ENCODE assay signal across 19 cellular contexts in the genomic region with DNA sequence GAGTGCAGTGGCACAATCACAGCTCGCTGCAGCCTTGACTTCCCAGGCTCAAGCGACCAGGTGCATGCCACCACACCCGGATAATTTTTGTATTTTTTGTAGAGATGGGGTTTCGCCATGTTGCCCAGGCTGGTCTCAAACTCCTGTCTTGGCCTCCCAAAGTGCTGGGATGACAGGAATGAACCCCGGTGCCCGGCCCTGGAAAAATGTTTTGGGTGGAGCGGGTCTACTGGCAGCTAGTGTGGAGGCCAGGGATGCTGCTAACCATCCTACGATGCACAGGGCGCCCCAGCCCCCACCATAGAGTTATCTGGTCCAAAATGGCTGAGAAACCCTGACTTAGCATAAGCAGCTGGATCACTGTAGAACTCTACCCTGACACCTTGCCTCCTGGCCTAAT. TPM values are rescaled to one million over a fixed set of nuclear protein-coding genes. Genes with fewer than 3 reads are reported as not detected.
DNase-seq lines count a peak whose midpoint lies in the region; ATAC-seq and TF ChIP-seq lines count a peak whose summit lies in the region.
"Had no signal": no experiment of that assay in that cellular context is flagged by ENCODE, and none has a peak within 500 bp of the region (broad histone marks: within the 10 kb centered on the region; RNA-seq: fewer than 3 reads in every experiment).

No MANE protein-coding gene starts in this region.

- peak overlapping the region; percentile 82 for H2AFZ ChIP-seq in IMR-90 (replicated peaks; ENCODE audit: low read length, poor library complexity)

- no peak overlapping the region for H3K56ac ChIP-seq in IMR-90 (ENCODE audit: extremely low read depth, insufficient read depth, low read length)

- no peak overlapping the region for H3K4me3 Mint-ChIP-seq in glutamatergic neuron (ENCODE audit: unreplicated experiment)
- no peak overlapping the region for H3K4me3 Mint-ChIP-seq in stimulated activated effector memory CD8-positive, alpha-beta T cell treated with anti-CD3 and anti-CD28 coated beads, Interleukin-12 subunit alpha, Interleukin-12 subunit beta, amount 100 ng/mL, for 72 hours
- H3K4me3 Mint-ChIP-seq: B cell; CD4-positive, CD25-positive, alpha-beta regulatory T cell had no signal

- TF ChIP-seq POLR2A in IMR-90 (IDR thresholded peaks at IDR 0.05; ENCODE audit: low read depth, low read length): no peak
- no peak for TF ChIP-seq POLR2A in spleen (IDR thresholded peaks at IDR 0.05)

- H2BK15ac ChIP-seq in IMR-90 (ENCODE audit: low read depth, low read length): no peak overlapping the region

- H3K4me2 ChIP-seq in BLaER1: peak overlapping the region; percentile 85
- no peak overlapping the region for H3K4me2 ChIP-seq in IMR-90 (ENCODE audit: low read depth, low read length)
- H3K4me2 ChIP-seq: KMS-11 had no signal

- H3K27me3 Mint-ChIP-seq in glutamatergic neuron (ENCODE audit: unreplicated experiment): peaks cover 13% of the 10 kb centered on the region
- H3K27me3 Mint-ChIP-seq: B cell; CD4-positive, CD25-positive, alpha-beta regulatory T cell had no signal

- peak overlapping the region; percentile 84; the same call in 1 of the 2 replicates for H3K23ac ChIP-seq in IMR-90 (ENCODE audit: low read depth, low read length)

- no peak for TF ChIP-seq RAD21 in IMR-90 (IDR thresholded peaks at IDR 0.05; ENCODE audit: low read length)

- H3K79me1 ChIP-seq in IMR-90 (ENCODE audit: low read depth in 1 of 2, low read length in 2 of 2): peaks cover 18 to 51% of the 10 kb centered on the region in 2 experiments

- H4K8ac ChIP-seq in IMR-90 (ENCODE audit: low read depth in 2 of 2, low read length in 2 of 2): 0 out of 4 replicates have a peak overlapping the region, but pooled peaks of 1 of the 2 experiments have one; percentile 84

- WGBS in IMR-90 (ENCODE audit: extremely low coverage in 2 of 2, insufficient read length in 1 of 2), 2 experiments: no CpG with 5 or more reads among the region's 9 CpGs
- WGBS in spleen, 5 donors: 92 to 96% (median 94%) methylated on average over 9 of the region's 9 CpGs

- peaks cover 47% of the 10 kb centered on the region for H3K4me1 ChIP-seq in BLaER1
- H3K4me1 ChIP-seq in IMR-90 (ENCODE audit: control insufficient read depth, insufficient read depth, low read length): peaks cover 10% of the 10 kb centered on the region
- H3K4me1 ChIP-seq in spleen: no peaks in the 10 kb centered on the region

- H3K27me3 ChIP-seq in BLaER1 (no peaks in the 10 kb centered on the region), IMR-90 (ENCODE audit: control insufficient read depth, insufficient read depth, low read length) (no peaks in the 10 kb centered on the region), spleen (replicated peaks in 1 of 7) (no peaks in the 10 kb centered on the region)

- POLR2A ChIA-PET in IMR-90 (lab: Charles Lee; ENCODE audit: unreplicated experiment): no interaction called here

- peak overlapping the region; percentile 50 for H3K27ac ChIP-seq in BLaER1
- no peak overlapping the region for H3K27ac ChIP-seq in IMR-90 (ENCODE audit: insufficient read depth, low read length)
- H3K27ac ChIP-seq in spleen: no peak overlapping the region
- H3K27ac ChIP-seq: KMS-11, RWPE1 had no signal

- no peak for ATAC-seq in IMR-90 (ENCODE audit: low read depth)
- ATAC-seq in stimulated activated effector memory CD8-positive, alpha-beta T cell treated with anti-CD3 and anti-CD28 coated beads, Interleukin-12 subunit alpha, Interleukin-12 subunit beta, amount 100 ng/mL, for 72 hours: no peak

- intact Hi-C loops in IMR-90 (cut with micrococcal nuclease) (no loop called here), spleen (cut with DNase I; ENCODE audit: low total_unique reads) (no loop called here)

- dilution Hi-C loops in IMR-90 (cut with HindIII; ENCODE audit: low sequenced_read_pairs, unreplicated experiment): no loop called here

- H3K9me1 ChIP-seq in IMR-90 (ENCODE audit: insufficient read depth, low read length): peaks cover 37% of the 10 kb centered on the region

- 0 out of 2 replicates have a peak overlapping the region, but pooled peaks have one; percentile 89 for H3K14ac ChIP-seq in IMR-90 (replicated peaks; ENCODE audit: low read depth, low read length)

- H3K9ac ChIP-seq in BLaER1 (peak overlapping the region; percentile 51; the same call in 1 of the 2 replicates), IMR-90 (ENCODE audit: low read depth, low read length) (no peak overlapping the region)
- H3K9ac ChIP-seq: KMS-11 had no signal

- H2BK5ac ChIP-seq in IMR-90 (ENCODE audit: low read depth, low read length, poor library complexity, severe bottlenecking): peak overlapping the region; percentile 74

- H4K5ac ChIP-seq in IMR-90 (ENCODE audit: low read depth, low read length): no peak overlapping the region

- no TSS peak for BruUV-seq in IMR-90 (replicated peaks; lab: Mats Ljungman, UMichigan)

- peak overlapping the region; percentile 97 for H2AK5ac ChIP-seq in IMR-90 (ENCODE audit: low read depth, low read length)

- H2AK9ac ChIP-seq in IMR-90 (replicated peaks; ENCODE audit: low read depth, low read length, poor library complexity): no peak overlapping the region

- H2BK20ac ChIP-seq in IMR-90 (ENCODE audit: low read depth, low read length): peak overlapping the region; percentile 69; the same call in 1 of the 2 replicates

- peak overlapping the region; percentile 36; the same call in 1 of the 2 replicates for H3K4me3 ChIP-seq in BLaER1
- H3K4me3 ChIP-seq in IMR-90 (ENCODE audit: insufficient read depth, low read depth, low read length): no peak overlapping the region
- H3K4me3 ChIP-seq in spleen: no peak overlapping the region

- H3K9me3 ChIP-seq in BLaER1 (peaks cover 16% of the 10 kb centered on the region), IMR-90 (ENCODE audit: control insufficient read depth, insufficient read depth, low read length) (peaks cover 3% of the 10 kb centered on the region; the same call in 1 of the 2 replicates), spleen (peaks cover 0 to 13% (median 5%) of the 10 kb centered on the region in 8 donors)

- H3K18ac ChIP-seq in IMR-90 (ENCODE audit: low read depth, low read length): no peak overlapping the region

- peaks cover 7% of the 10 kb centered on the region for H3K36me3 Mint-ChIP-seq in glutamatergic neuron (ENCODE audit: unreplicated experiment)
- H3K36me3 Mint-ChIP-seq in stimulated activated effector memory CD8-positive, alpha-beta T cell treated with anti-CD3 and anti-CD28 coated beads, Interleukin-12 subunit alpha, Interleukin-12 subunit beta, amount 100 ng/mL, for 72 hours: peaks cover 24% of the 10 kb centered on the region

- H3K4ac ChIP-seq in IMR-90 (ENCODE audit: low read depth, low read length): peak overlapping the region; percentile 84; the same call in 1 of the 2 replicates

- CTCF ChIA-PET in IMR-90 (lab: Yijun Ruan, JAX): no interaction called here

- DNase-seq in IMR-90 (no peak), glutamatergic neuron (no peak), spleen (peak; percentile 32), amniotic stem cell (lab: John Stamatoyannopoulos, UW) (no peak), DMS79 treated with DMSO at 0.1 percent for 48 hours (lab: John Stamatoyannopoulos, UW) (no peak)
- DNase-seq in stimulated activated effector memory CD8-positive, alpha-beta T cell treated with anti-CD3 and anti-CD28 coated beads, Interleukin-12 subunit alpha, Interleukin-12 subunit beta, amount 100 ng/mL, for 72 hours (ENCODE audit: low spot score in 2 of 2): no peak
- DNase-seq: CD4-positive, CD25-positive, alpha-beta regulatory T cell; NCI-H1092 treated with DMSO at 0.1 percent for 48 hours; NCI-H1436 treated with DMSO at 0.1 percent for 48 hours; NCI-H2029; NCI-H2227 treated with DMSO at 0.1 percent for 48 hours; NCI-H510A; NCI-H748 treated with DMSO at 0.1 percent for 48 hours; SHP77 treated with DMSO at 0.1 percent for 48 hours had no signal

- H3K9me3 Mint-ChIP-seq in glutamatergic neuron (ENCODE audit: unreplicated experiment): peaks cover 24% of the 10 kb centered on the region
- no peaks in the 10 kb centered on the region for H3K9me3 Mint-ChIP-seq in stimulated activated effector memory CD8-positive, alpha-beta T cell treated with anti-CD3 and anti-CD28 coated beads, Interleukin-12 subunit alpha, Interleukin-12 subunit beta, amount 100 ng/mL, for 72 hours
- H3K9me3 Mint-ChIP-seq: HFFc6 had no signal

- TF ChIP-seq CTCF in IMR-90 (conservative IDR thresholded peaks at IDR 0.05; ENCODE audit: low read depth, low read length) (no peak), glutamatergic neuron (IDR thresholded peaks at IDR 0.05; ENCODE audit: partially characterized antibody, unreplicated experiment) (no peak), spleen (IDR thresholded peaks at IDR 0.05 in 8 of 11, conservative IDR thresholded peaks at IDR 0.05 in 3 of 11) (no peak)

- peaks cover 26% of the 10 kb centered on the region for H4K20me1 ChIP-seq in BLaER1
- peaks cover 21% of the 10 kb centered on the region; the same call in 1 of the 2 replicates for H4K20me1 ChIP-seq in IMR-90 (ENCODE audit: insufficient read depth, low read length)

- 0 out of 2 replicates have a peak overlapping the region, but pooled peaks have one; percentile 66 for H2BK120ac ChIP-seq in IMR-90 (ENCODE audit: low read depth, low read length)

- H3K36me3 ChIP-seq in BLaER1 (peaks cover 96% of the 10 kb centered on the region), IMR-90 (ENCODE audit: control insufficient read depth, insufficient read depth, low read length) (peaks cover 60% of the 10 kb centered on the region), spleen (peaks cover 0 to 100% (median 65%) of the 10 kb centered on the region in 6 donors)

- H3K4me1 Mint-ChIP-seq in glutamatergic neuron (ENCODE audit: low read depth, unreplicated experiment): peaks cover 37% of the 10 kb centered on the region
- H3K4me1 Mint-ChIP-seq in stimulated activated effector memory CD8-positive, alpha-beta T cell treated with anti-CD3 and anti-CD28 coated beads, Interleukin-12 subunit alpha, Interleukin-12 subunit beta, amount 100 ng/mL, for 72 hours: peaks cover 5% of the 10 kb centered on the region
- H3K4me1 Mint-ChIP-seq: B cell; CD4-positive, CD25-positive, alpha-beta regulatory T cell had no signal

- peak overlapping the region; percentile 95 for H3K27ac Mint-ChIP-seq in glutamatergic neuron (ENCODE audit: unreplicated experiment)
- no peak overlapping the region for H3K27ac Mint-ChIP-seq in stimulated activated effector memory CD8-positive, alpha-beta T cell treated with anti-CD3 and anti-CD28 coated beads, Interleukin-12 subunit alpha, Interleukin-12 subunit beta, amount 100 ng/mL, for 72 hours
- H3K27ac Mint-ChIP-seq: B cell; CD4-positive, CD25-positive, alpha-beta regulatory T cell had no signal

- in situ Hi-C loops in IMR-90 (cut with MboI; ENCODE audit: low sequenced_read_pairs): no loop called here

- H4K91ac ChIP-seq in IMR-90 (ENCODE audit: insufficient read depth, low read depth, low read length): peak overlapping the region; percentile 35; the same call in 1 of the 2 replicates

TF ChIP-seq in IMR-90, 13 proteins besides CTCF, POLR2A, EP300 and RAD21 (continues in another document):
- TF ChIP-seq CHD1 (IDR thresholded peaks at IDR 0.05; ENCODE audit: low read depth, low read length): no peak

RNA-seq across cellular contexts. Expression of gene NIPA2, which starts 35.4 kb away (rescaled TPM):
- total RNA-seq in IMR-90 (2012; rRNA removed) (38.0 and 78.6 TPM in 2 replicates), glutamatergic neuron (ENCODE audit: unreplicated experiment) (121 TPM), spleen (10 to 100 TPM; 46.1 to 91.4 (median 61.0) TPM)
- polyA plus RNA-seq in IMR-90 (2012; rRNA removed) (25.6 and 33.0 TPM in 2 replicates), spleen (10 to 100 TPM; 18.4 to 23.1 (median 20.2) TPM)
- 18.0 and 19.5 TPM in 2 replicates for polyA plus RNA-seq in IMR-90 (2012; cell fraction: cytosol; rRNA removed)
- polyA plus RNA-seq in IMR-90 (2012; cell fraction: nucleus; rRNA removed; ENCODE audit: low replicate concordance): 8.5 and 13.9 TPM in 2 replicates
